14 cellular contexts compared by ENCODE assay signal in genomic region chr3:132595036-132595435, GRCh38. TPM values are rescaled to one million over a fixed set of nuclear protein-coding genes. Genes with fewer than 3 reads are reported as not detected.
DNase-seq lines count a peak whose midpoint lies in the region; ATAC-seq and TF ChIP-seq lines count a peak whose summit lies in the region.
"Had no signal": no experiment of that assay in that cellular context is flagged by ENCODE, and none has a peak within 500 bp of the region (broad histone marks: within the 10 kb centered on the region; RNA-seq: fewer than 3 reads in every experiment).

No MANE protein-coding gene starts in this region.

- H3K4me1 ChIP-seq in left lung: peaks cover 0 to 14% of the 10 kb centered on the region in 2 donors

- H3K27me3 ChIP-seq in left lung: no peaks in the 10 kb centered on the region
- H3K27me3 ChIP-seq: cardiac muscle cell, transverse colon had no signal

- H3K27ac Mint-ChIP-seq in activated CD8-positive, alpha-beta memory T cell treated with anti-CD3 and anti-CD28 coated beads, Interleukin-2, amount 10 ng/mL, durations not matched to agents 7 days and 5 days: no peak overlapping the region
- no peak overlapping the region for H3K27ac Mint-ChIP-seq in mesothelial cell of epicardium

- H3K9me3 Mint-ChIP-seq in activated CD8-positive, alpha-beta memory T cell treated with anti-CD3 and anti-CD28 coated beads, Interleukin-2, amount 10 ng/mL, durations not matched to agents 7 days and 5 days (ENCODE audit: low read depth): no peaks in the 10 kb centered on the region
- H3K9me3 Mint-ChIP-seq in mesothelial cell of epicardium: peaks cover under 1% of the 10 kb centered on the region
- H3K9me3 Mint-ChIP-seq: neural crest cell had no signal

- peaks cover 1% of the 10 kb centered on the region for H3K4me1 Mint-ChIP-seq in activated CD8-positive, alpha-beta memory T cell treated with anti-CD3 and anti-CD28 coated beads, Interleukin-2, amount 10 ng/mL, durations not matched to agents 7 days and 5 days
- peaks cover 13% of the 10 kb centered on the region for H3K4me1 Mint-ChIP-seq in mesothelial cell of epicardium
- H3K4me1 Mint-ChIP-seq: neural crest cell had no signal

- peak; percentile 68 for ATAC-seq in left lung
- ATAC-seq in activated CD8-positive, alpha-beta memory T cell treated with anti-CD3 and anti-CD28 coated beads, Interleukin-2, amount 10 ng/mL, durations not matched to agents 7 days and 5 days: no peak
- ATAC-seq: HCT116 had no signal

- intact Hi-C loops in left lung (cut with DNase I): no loop called here

- H3K27me3 Mint-ChIP-seq in activated CD8-positive, alpha-beta memory T cell treated with anti-CD3 and anti-CD28 coated beads, Interleukin-2, amount 10 ng/mL, durations not matched to agents 7 days and 5 days: no peaks in the 10 kb centered on the region
- no peaks in the 10 kb centered on the region for H3K27me3 Mint-ChIP-seq in mesothelial cell of epicardium (ENCODE audit: low read depth)

- H3K36me3 Mint-ChIP-seq in activated CD8-positive, alpha-beta memory T cell treated with anti-CD3 and anti-CD28 coated beads, Interleukin-2, amount 10 ng/mL, durations not matched to agents 7 days and 5 days: peaks cover 23% of the 10 kb centered on the region
- H3K36me3 Mint-ChIP-seq in mesothelial cell of epicardium: peaks cover 17% of the 10 kb centered on the region

- CTCF ChIA-PET in RWPE1 (lab: Yijun Ruan, JAX): no interaction called here
- CTCF ChIA-PET in activated CD8-positive, alpha-beta memory T cell treated with anti-CD3 and anti-CD28 coated beads, Interleukin-2, amount 10 ng/mL, durations not matched to agents 7 days and 5 days (lab: Charles Lee): interaction anchor here (0.8 kb wide), 1 partner anchor 59 kb away, joined by 3 read pairs; no protein-coding TSS in a partner anchor

- POLR2A ChIA-PET in RWPE1 (lab: Yijun Ruan, JAX; ENCODE audit: low non-redundant PET): no interaction called here

- no peak overlapping the region for H3K4me3 Mint-ChIP-seq in activated CD8-positive, alpha-beta memory T cell treated with anti-CD3 and anti-CD28 coated beads, Interleukin-2, amount 10 ng/mL, durations not matched to agents 7 days and 5 days
- no peak overlapping the region for H3K4me3 Mint-ChIP-seq in mesothelial cell of epicardium
- H3K4me3 Mint-ChIP-seq: neural crest cell had no signal

- H3K27ac ChIP-seq in left lung: no peak overlapping the region
- H3K27ac ChIP-seq in RWPE1: no peak overlapping the region
- H3K27ac ChIP-seq: cardiac muscle cell, transverse colon had no signal

- no peak for TF ChIP-seq CTCF in cardiac fibroblast (IDR thresholded peaks at IDR 0.05; ENCODE audit: low read depth, low read length)
- TF ChIP-seq CTCF in left lung (IDR thresholded peaks at IDR 0.05): no peak
- TF ChIP-seq CTCF in RWPE1 (conservative IDR thresholded peaks at IDR 0.05; ENCODE audit: low read depth): no peak
- no peak for TF ChIP-seq CTCF in mesothelial cell of epicardium (IDR thresholded peaks at IDR 0.05; ENCODE audit: unreplicated experiment)

- H3K36me3 ChIP-seq in left lung: peaks cover 0 to 13% of the 10 kb centered on the region in 2 donors
- H3K36me3 ChIP-seq: transverse colon had no signal

- H3K9me3 ChIP-seq in left lung: no peaks in the 10 kb centered on the region
- H3K9me3 ChIP-seq: transverse colon had no signal

- DNase-seq in Daoy (ENCODE audit: low read depth) (peak; percentile 9), MV-4-11 (lab: John Stamatoyannopoulos, UW) (peak; percentile 81), cardiac fibroblast (ENCODE audit: low read depth in 2 of 2) (peak; percentile 73 to 82), left lung (no peak), RWPE1 (ENCODE audit: low spot score) (no peak), mesothelial cell of epicardium (ENCODE audit: low spot score in 2 of 2, unreplicated experiment in 2 of 2) (no peak)
- DNase-seq in central memory CD4-positive, alpha-beta T cell: no peak
- no peak for DNase-seq in activated CD8-positive, alpha-beta memory T cell treated with anti-CD3 and anti-CD28 coated beads, Interleukin-2, amount 10 ng/mL, durations not matched to agents 7 days and 5 days
- DNase-seq: NCI-H2081, transverse colon had no signal

- H3K4me3 ChIP-seq in cardiac fibroblast (replicated peaks in 1 of 2; ENCODE audit: low read depth in 2 of 2, low read length in 2 of 2) (no peak overlapping the region), left lung (no peak overlapping the region)
- H3K4me3 ChIP-seq: cardiac muscle cell, transverse colon had no signal

RNA-seq across cellular contexts. Expression of gene ACKR4, which starts 2.0 kb away (rescaled TPM):
- total RNA-seq in Daoy (2014; rRNA removed; shearing (Covaris generic)): not detected in 2 replicates
- total RNA-seq in left lung: 1 to 10 TPM; 4.8 to 6.9 TPM
- total RNA-seq in activated CD8-positive, alpha-beta memory T cell treated with anti-CD3 and anti-CD28 coated beads, Interleukin-2, amount 10 ng/mL, durations not matched to agents 7 days and 5 days: not detected
- total RNA-seq in mesothelial cell of epicardium: 0.13 TPM in 2 of 3 replicates, not detected in the other
- total RNA-seq: cardiac muscle cell; neural crest cell; T-helper 1 cell treated with Interleukin-12 subunit alpha and Interleukin-12 subunit beta and Interleukin-4 antibody, amounts not matched to agents 30 ng/mL and 1 ng/mL, for 36 hours had no signal

Comparison
In these comparisons a context has a peak if more than half of its experiments do, and no peak if none do; other contexts are left out.
1. DNase-seq: peak in Daoy (single experiment), MV-4-11 (single experiment) and cardiac fibroblast (2 of 2); none in left lung (0 of 2), RWPE1 (single experiment), central memory CD4-positive, alpha-beta T cell (single experiment), activated CD8-positive, alpha-beta memory T cell treated with anti-CD3 and anti-CD28 coated beads, Interleukin-2, amount 10 ng/mL, durations not matched to agents 7 days and 5 days (single experiment) and mesothelial cell of epicardium (0 of 2).